In the genomic region with DNA sequence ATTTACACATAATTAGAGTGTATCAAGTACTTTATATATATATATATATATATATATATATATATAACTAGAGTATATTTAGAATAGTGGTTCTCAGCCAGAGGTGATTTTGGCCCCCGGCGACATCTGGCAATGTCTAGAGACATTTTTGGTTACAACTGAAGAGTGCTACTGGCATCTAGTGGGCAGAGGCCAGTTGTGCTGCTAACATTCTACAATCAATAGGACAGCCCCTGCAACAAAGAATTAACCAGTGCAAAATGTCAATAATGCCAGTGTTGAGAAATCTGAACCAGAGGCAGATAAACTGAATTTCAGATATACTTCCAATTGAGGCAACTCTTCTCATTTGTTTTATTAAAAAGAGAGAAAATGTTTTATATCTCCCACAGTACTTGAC, we compare ENCODE assay signal across 9 cellular contexts. TPM values are rescaled to one million over a fixed set of nuclear protein-coding genes. Genes with fewer than 3 reads are reported as not detected.
DNase-seq lines count a peak whose midpoint lies in the region; ATAC-seq, FAIRE-seq and TF ChIP-seq lines count a peak whose summit lies in the region.
"Had no signal": no experiment of that assay in that cellular context is flagged by ENCODE, and none has a peak within 500 bp of the region (broad histone marks: within the 10 kb centered on the region; RNA-seq: fewer than 3 reads in every experiment).

No MANE protein-coding gene starts in this region.

- H3K4me3 ChIP-seq in A549, result no peak overlapping the region
- H3K4me3 ChIP-seq in GM06990 (replicated peaks; ENCODE audit: low read depth, low read length), result no peak overlapping the region
- H3K4me3 ChIP-seq in OCI-LY7 (ENCODE audit: low read depth, low read length, poor library complexity, severe bottlenecking), result no peak overlapping the region

- no peak overlapping the region for H3K4me2 ChIP-seq in A549
- no peak overlapping the region for H3K4me2 ChIP-seq in OCI-LY7 (ENCODE audit: low read length)

- DNase-seq in A549 (ENCODE audit: low read depth in 1 of 2, low spot score in 1 of 2) (peak in 1 of 2 experiments; percentile 37), GM06990 (ENCODE audit: extremely low read depth, insufficient read length) (no peak), OCI-LY7 (ENCODE audit: low spot score) (peak; percentile 37), dermis blood vessel endothelial cell (peak; percentile 54), NCI-H2029 treated with DMSO at 0.1 percent for 48 hours (lab: John Stamatoyannopoulos, UW) (no peak)

- CTCF ChIA-PET in A549 (lab: Yijun Ruan, JAX), result interaction anchor here (0.7 to 2.3 kb wide), 4 partner anchors 41 to 252 kb away, joined by 3 to 10 read pairs (median 4); no protein-coding TSS in a partner anchor
- CTCF ChIA-PET in OCI-LY7 (lab: Charles Lee; ENCODE audit: unreplicated experiment), result no interaction called here

- H3K9me2 ChIP-seq in OCI-LY7 (ENCODE audit: insufficient read depth, low read length), result no peaks in the 10 kb centered on the region

- no peak overlapping the region for H3K27ac Mint-ChIP-seq in nephron

- BruUV-seq in OCI-LY7 (replicated peaks; lab: Mats Ljungman, UMichigan), result no TSS peak

- H3K36me3 ChIP-seq in GM06990 (ENCODE audit: control insufficient read depth, insufficient read depth, low read length) (peaks cover 5% of the 10 kb centered on the region), OCI-LY7 (ENCODE audit: insufficient read depth, low read length) (peaks cover 98% of the 10 kb centered on the region)

- no peak for TF ChIP-seq EP300 in A549 (IDR thresholded peaks at IDR 0.05)

- H3K9me3 ChIP-seq in A549 (no peaks in the 10 kb centered on the region), OCI-LY7 (ENCODE audit: low read length) (no peaks in the 10 kb centered on the region)

- no peak overlapping the region for H3K27ac ChIP-seq in A549
- H3K27ac ChIP-seq in OCI-LY7 (ENCODE audit: low read depth, low read length, poor library complexity, severe bottlenecking), result no peak overlapping the region
- H3K27ac ChIP-seq: HL-60 had no signal

- H3K4me1 ChIP-seq in A549 (no peaks in the 10 kb centered on the region), OCI-LY7 (ENCODE audit: insufficient read depth, low read length, poor library complexity, severe bottlenecking) (peaks cover 25% of the 10 kb centered on the region)

- H3K79me2 ChIP-seq in OCI-LY7 (ENCODE audit: insufficient read depth, low read depth, low read length), result peaks cover 94% of the 10 kb centered on the region

- TF ChIP-seq CTCF in A549 (IDR thresholded peaks at IDR 0.05) (peak; percentile 40), GM06990 (IDR thresholded peaks at IDR 0.05; ENCODE audit: insufficient read depth, low read length, poor library complexity, severe bottlenecking) (peak; percentile 59), OCI-LY7 (conservative IDR thresholded peaks at IDR 0.05; ENCODE audit: low read length) (peak; percentile 68), nephron (IDR thresholded peaks at IDR 0.05; ENCODE audit: unreplicated experiment in 3 of 3) (peak in 2 of 3 experiments; percentile 32 to 37)

- H3K4me3 Mint-ChIP-seq in nephron, result no peak overlapping the region

- 78% methylated on average over 2 of the region's 2 CpGs for WGBS in A549 (ENCODE audit: missing lambda C conversion rate)

- no peak for TF ChIP-seq POLR2A in A549 (IDR thresholded peaks at IDR 0.05; ENCODE audit: low read length)

- H3K9me3 Mint-ChIP-seq in nephron, result no peaks in the 10 kb centered on the region

- peaks cover 8% of the 10 kb centered on the region for H3K4me1 Mint-ChIP-seq in nephron

- no peaks in the 10 kb centered on the region; the same call in 1 of the 2 replicates for H4K20me1 ChIP-seq in OCI-LY7 (ENCODE audit: insufficient read depth, low read length)

- peak; percentile 50 to 53; a peak in 4 of 5 replicates for TF ChIP-seq RAD21 in A549 (conservative IDR thresholded peaks at IDR 0.05 in 1 of 2, IDR thresholded peaks at IDR 0.05 in 1 of 2)

- intact Hi-C loops in OCI-LY7 (cut with micrococcal nuclease; ENCODE audit: unreplicated experiment), result loop anchor here (5.0 kb wide), 1 partner anchor 215 kb away; no protein-coding TSS in a partner anchor

- H2AFZ ChIP-seq in OCI-LY7 (ENCODE audit: low read length), result no peak overlapping the region

- no peaks in the 10 kb centered on the region for H3K27me3 ChIP-seq in GM06990 (replicated peaks; ENCODE audit: control insufficient read depth, insufficient read depth, low read length)

- H3K27me3 Mint-ChIP-seq in nephron (ENCODE audit: low read depth), result no peaks in the 10 kb centered on the region

- no peak for FAIRE-seq in A549 (lab: Jason Lieb, UNC)

- ATAC-seq in A549 (peak; percentile 70 to 78; a peak in 4 of 6 replicates), HG02759 (IDR thresholded peaks at IDR 0.05; ENCODE audit: unreplicated experiment) (peak; percentile 84), HG03095 (IDR thresholded peaks at IDR 0.05; ENCODE audit: unreplicated experiment) (no peak)

- POLR2A ChIA-PET in A549 (lab: Yijun Ruan, JAX), result no interaction called here
- POLR2A ChIA-PET in OCI-LY7 (lab: Charles Lee), result interaction anchor here (0.7 to 0.9 kb wide), 3 partner anchors 9 to 322 kb away, joined by 3 read pairs; a partner anchor contains a TSS

- H3K36me3 Mint-ChIP-seq in nephron (ENCODE audit: low read depth), result peaks cover 85% of the 10 kb centered on the region

TF ChIP-seq in A549, 52 proteins besides CTCF, POLR2A, EP300 and RAD21:
- TF ChIP-seq ZSCAN20 (CRISPR knock-in tag; IDR thresholded peaks at IDR 0.05) (no peak), JUN (IDR thresholded peaks at IDR 0.05) (no peak), HOXB13 (CRISPR knock-in tag; IDR thresholded peaks at IDR 0.05; ENCODE audit: low read depth) (no peak), GATA3 (IDR thresholded peaks at IDR 0.05; ENCODE audit: borderline replicate concordance) (no peak), CBX2 (IDR thresholded peaks at IDR 0.05; ENCODE audit: borderline replicate concordance, low read depth) (no peak), CBX8 (IDR thresholded peaks at IDR 0.05) (no peak), ZFP36 (IDR thresholded peaks at IDR 0.05; ENCODE audit: borderline replicate concordance, partially characterized antibody) (no peak), HDAC2 (IDR thresholded peaks at IDR 0.05) (no peak), JUNB (IDR thresholded peaks at IDR 0.05) (no peak), KDM5A (IDR thresholded peaks at IDR 0.05) (no peak)
- TF ChIP-seq, protein P1, sequence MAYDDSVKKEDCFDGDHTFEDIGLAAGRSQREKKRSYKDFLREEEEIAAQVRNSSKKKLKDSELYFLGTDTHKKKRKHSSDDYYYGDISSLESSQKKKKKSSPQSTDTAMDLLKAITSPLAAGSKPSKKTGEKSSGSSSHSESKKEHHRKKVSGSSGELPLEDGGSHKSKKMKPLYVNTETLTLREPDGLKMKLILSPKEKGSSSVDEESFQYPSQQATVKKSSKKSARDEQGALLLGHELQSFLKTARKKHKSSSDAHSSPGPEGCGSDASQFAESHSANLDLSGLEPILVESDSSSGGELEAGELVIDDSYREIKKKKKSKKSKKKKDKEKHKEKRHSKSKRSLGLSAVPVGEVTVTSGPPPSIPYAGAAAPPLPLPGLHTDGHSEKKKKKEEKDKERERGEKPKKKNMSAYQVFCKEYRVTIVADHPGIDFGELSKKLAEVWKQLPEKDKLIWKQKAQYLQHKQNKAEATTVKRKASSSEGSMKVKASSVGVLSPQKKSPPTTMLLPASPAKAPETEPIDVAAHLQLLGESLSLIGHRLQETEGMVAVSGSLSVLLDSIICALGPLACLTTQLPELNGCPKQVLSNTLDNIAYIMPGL (CRISPR knock-in tag; IDR thresholded peaks at IDR 0.05; ENCODE audit: borderline replicate concordance), result no peak
- TF ChIP-seq, protein P2, sequence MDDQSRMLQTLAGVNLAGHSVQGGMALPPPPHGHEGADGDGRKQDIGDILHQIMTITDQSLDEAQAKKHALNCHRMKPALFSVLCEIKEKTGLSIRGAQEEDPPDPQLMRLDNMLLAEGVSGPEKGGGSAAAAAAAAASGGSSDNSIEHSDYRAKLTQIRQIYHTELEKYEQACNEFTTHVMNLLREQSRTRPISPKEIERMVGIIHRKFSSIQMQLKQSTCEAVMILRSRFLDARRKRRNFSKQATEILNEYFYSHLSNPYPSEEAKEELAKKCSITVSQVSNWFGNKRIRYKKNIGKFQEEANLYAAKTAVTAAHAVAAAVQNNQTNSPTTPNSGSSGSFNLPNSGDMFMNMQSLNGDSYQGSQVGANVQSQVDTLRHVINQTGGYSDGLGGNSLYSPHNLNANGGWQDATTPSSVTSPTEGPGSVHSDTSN (IDR thresholded peaks at IDR 0.05), result no peak

RNA-seq across cellular contexts. Expression of a gene that starts 8.9 kb away (rescaled TPM):
- polyA plus RNA-seq in A549 (2011; rRNA removed) (19.6 and 22.4 TPM in 2 replicates), A549 (2017; fragmentation: RNase III; extraction: RNeasy Plus Mini Kit Qiagen cat#74134 plus additional on column Dnase treatment) (12.5 to 15.0 TPM (median 13.3 TPM) in 3 replicates)
- 5.4 and 9.1 TPM in 2 replicates for polyA plus RNA-seq in A549 (2012; cell fraction: cytosol; rRNA removed)
- 2.3 and 3.5 TPM in 2 replicates for polyA plus RNA-seq in A549 (2012; cell fraction: nucleus; rRNA removed)
- polyA minus RNA-seq in A549 (2011; rRNA and poly(A)+ RNA removed), result 35.1 and 39.4 TPM in 2 replicates
- 32.5 and 35.1 TPM in 2 replicates for total RNA-seq in OCI-LY7 (2014; rRNA removed; shearing (Covaris generic))
- total RNA-seq in OCI-LY7 (2022) (69.8 and 70.6 TPM in 2 replicates), dermis blood vessel endothelial cell (31.7 and 58.1 TPM in 2 replicates)

Comparison
In these comparisons a context has a peak if more than half of its experiments do, and no peak if none do; other contexts are left out.
1. DNase-seq: peak in OCI-LY7 (single experiment) and dermis blood vessel endothelial cell (single experiment); none in GM06990 (single experiment) and NCI-H2029 treated with DMSO at 0.1 percent for 48 hours (single experiment).
2. Peak in every context shown above with its lines, with median percentiles within 50 percentile points of each other: CTCF ChIP-seq.